17 cellular contexts compared by ENCODE assay signal in the genomic region with DNA sequence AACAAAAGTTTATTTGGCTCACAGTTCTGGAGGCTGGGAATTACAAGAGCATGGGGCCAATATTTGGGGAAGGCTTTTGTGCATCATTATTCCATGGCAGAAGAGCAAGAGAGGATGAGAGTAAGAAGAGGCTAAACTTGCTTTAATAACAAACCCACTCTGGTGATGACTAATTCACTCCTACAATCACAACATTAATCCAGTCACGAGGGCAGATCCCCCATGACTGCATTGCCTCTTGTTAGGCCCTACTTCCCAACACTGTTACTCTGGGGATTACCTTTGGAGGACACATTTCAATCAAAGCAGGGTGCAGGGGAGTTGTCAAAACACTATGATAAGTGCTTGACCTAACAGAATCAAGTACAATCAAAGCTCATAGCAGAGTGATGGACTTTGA.
DNase-seq lines count a peak whose midpoint lies in the region; ATAC-seq and TF ChIP-seq lines count a peak whose summit lies in the region.
"Had no signal": no experiment of that assay in that cellular context is flagged by ENCODE, and none has a peak within 500 bp of the region (broad histone marks: within the 10 kb centered on the region; RNA-seq: fewer than 3 reads in every experiment).

No MANE protein-coding gene starts in this region.

- H3K4ac ChIP-seq in mesenchymal stem cell (ENCODE audit: low read depth in 1 of 2, low read length in 2 of 2) = no peak overlapping the region

- no peak overlapping the region for H3K4me3 Mint-ChIP-seq in IgD-negative memory B cell
- H3K4me3 Mint-ChIP-seq: activated T-cell treated with anti-CD3 and anti-CD28 coated beads, Interleukin-2, amount 50 U/mL, for 24 hours; B cell had no signal

- H2BK15ac ChIP-seq in mesenchymal stem cell (ENCODE audit: low read depth, poor library complexity, severe bottlenecking) = no peak overlapping the region

- peak overlapping the region in 1 of 2 experiments; percentile 18 for H3K18ac ChIP-seq in mesenchymal stem cell (ENCODE audit: low read depth in 1 of 2, low read length in 2 of 2)

- no peak overlapping the region for H2BK12ac ChIP-seq in mesenchymal stem cell (ENCODE audit: low read length in 2 of 2)

- DNase-seq in Caki2 (ENCODE audit: low read depth) = peak; percentile 14
- peak; percentile 65 for DNase-seq in choroid plexus epithelial cell (ENCODE audit: low read depth)
- peak; percentile 56 for DNase-seq in mesenchymal stem cell
- DNase-seq in NOMO-1 treated with DMSO at 0.1 percent for 48 hours (lab: John Stamatoyannopoulos, UW; ENCODE audit: unreplicated experiment) = no peak
- no peak for DNase-seq in iPS-NIHi11 (ENCODE audit: low spot score)
- no peak for DNase-seq in NCI-H1694 (lab: John Stamatoyannopoulos, UW)
- DNase-seq: activated CD4-positive, alpha-beta T cell treated with anti-CD3 and anti-CD28 coated beads, Interleukin-2, amount 50 U/mL, for 1 hour; activated T-cell treated with anti-CD3 and anti-CD28 coated beads, Interleukin-2, amount 50 U/mL, for 24 hours; cortex of kidney; hypothalamus; NCI-H446 treated with DMSO at 0.1 percent for 48 hours; SJCRH30; testis had no signal

- in situ Hi-C loops in Caki2 (cut with HindIII; ENCODE audit: low pct_unique_long_range_greater_than_20kb, low sequenced_read_pairs) = no loop called here

- H3K27me3 Mint-ChIP-seq in IgD-negative memory B cell = no peaks in the 10 kb centered on the region
- H3K27me3 Mint-ChIP-seq: activated T-cell treated with anti-CD3 and anti-CD28 coated beads, Interleukin-2, amount 50 U/mL, for 24 hours; B cell had no signal

- H2BK120ac ChIP-seq in mesenchymal stem cell (ENCODE audit: low read depth, low read length) = no peak overlapping the region

- no peak overlapping the region for H2AK5ac ChIP-seq in mesenchymal stem cell (ENCODE audit: low read length, severe bottlenecking)

- no peak overlapping the region for H2AFZ ChIP-seq in mesenchymal stem cell (ENCODE audit: low read depth, low read length)

- ATAC-seq in GM19395 (IDR thresholded peaks at IDR 0.05; ENCODE audit: unreplicated experiment) = no peak

- no peak overlapping the region for H3K4me2 ChIP-seq in mesenchymal stem cell (ENCODE audit: low read length, poor library complexity, severe bottlenecking)

- no peak overlapping the region for H4K91ac ChIP-seq in mesenchymal stem cell (ENCODE audit: low read length)

- no peaks in the 10 kb centered on the region for H3K36me3 ChIP-seq in mesenchymal stem cell (ENCODE audit: control insufficient read depth in 1 of 2, insufficient read depth in 2 of 2, low read depth in 1 of 2, low read length in 2 of 2)
- H3K36me3 ChIP-seq: prostate gland, SJCRH30 had no signal

- H3K27ac Mint-ChIP-seq in IgD-negative memory B cell = peak overlapping the region in 2 of 3 donors; percentile 3 to 69
- H3K27ac Mint-ChIP-seq: activated T-cell treated with anti-CD3 and anti-CD28 coated beads, Interleukin-2, amount 50 U/mL, for 24 hours; B cell had no signal

- H3K27ac ChIP-seq in mesenchymal stem cell (ENCODE audit: low read length, poor library complexity, severe bottlenecking) = no peak overlapping the region
- H3K27ac ChIP-seq: prostate gland, SJCRH30, testis had no signal

- no peak overlapping the region for H3K23ac ChIP-seq in mesenchymal stem cell (ENCODE audit: low read length in 2 of 2)

- no peaks in the 10 kb centered on the region for H3K9me3 Mint-ChIP-seq in IgD-negative memory B cell
- H3K9me3 Mint-ChIP-seq: activated T-cell treated with anti-CD3 and anti-CD28 coated beads, Interleukin-2, amount 50 U/mL, for 24 hours had no signal

- WGBS in mesenchymal stem cell = 40% methylated on average over 1 of the region's 1 CpG

- no peak overlapping the region for H4K8ac ChIP-seq in mesenchymal stem cell (ENCODE audit: low read length)

- TF ChIP-seq CTCF in choroid plexus epithelial cell (conservative IDR thresholded peaks at IDR 0.05; ENCODE audit: low read depth, low read length) = no peak

- no peak overlapping the region for H3K4me3 ChIP-seq in choroid plexus epithelial cell (ENCODE audit: low read depth, low read length)
- no peak overlapping the region for H3K4me3 ChIP-seq in mesenchymal stem cell (ENCODE audit: insufficient read depth in 1 of 2, low read depth in 1 of 2, low read length in 2 of 2)
- H3K4me3 ChIP-seq: prostate gland, SJCRH30, testis had no signal

- H3K14ac ChIP-seq in mesenchymal stem cell (ENCODE audit: low read length in 2 of 2) = no peak overlapping the region

- no peaks in the 10 kb centered on the region for H3K27me3 ChIP-seq in mesenchymal stem cell (ENCODE audit: control insufficient read depth in 1 of 2, insufficient read depth in 1 of 2, low read length in 2 of 2)
- H3K27me3 ChIP-seq: SJCRH30, testis had no signal

- H3K4me1 Mint-ChIP-seq in IgD-negative memory B cell = peaks cover 17 to 41% (median 22%) of the 10 kb centered on the region in 3 donors

- H3K4me1 ChIP-seq in mesenchymal stem cell (ENCODE audit: control insufficient read depth, insufficient read depth, low read depth, low read length) = peaks cover 3% of the 10 kb centered on the region
- H3K4me1 ChIP-seq: SJCRH30 had no signal

- no peaks in the 10 kb centered on the region for H3K9me3 ChIP-seq in mesenchymal stem cell (ENCODE audit: control insufficient read depth, low read length)
- H3K9me3 ChIP-seq: prostate gland, SJCRH30, testis had no signal

- no peak overlapping the region for H3K9ac ChIP-seq in mesenchymal stem cell (ENCODE audit: low read length)

- H3K79me1 ChIP-seq in mesenchymal stem cell (replicated peaks; ENCODE audit: low read length, poor library complexity, severe bottlenecking) = peaks cover 16% of the 10 kb centered on the region

- no peak overlapping the region for H2BK5ac ChIP-seq in mesenchymal stem cell (ENCODE audit: low read depth, low read length, poor library complexity, severe bottlenecking)

- peaks cover 2% of the 10 kb centered on the region for H3K36me3 Mint-ChIP-seq in IgD-negative memory B cell

Comparison
In these comparisons a context has a peak if more than half of its experiments do, and no peak if none do; other contexts are left out.
1. DNase-seq: peak in Caki2 (single experiment), choroid plexus epithelial cell (single experiment) and mesenchymal stem cell (single experiment); none in NOMO-1 treated with DMSO at 0.1 percent for 48 hours (single experiment), iPS-NIHi11 (single experiment) and NCI-H1694 (single experiment).